13 cellular contexts compared by ENCODE assay signal in genomic region chr9:70574222-70574837, GRCh38.
DNase-seq lines count a peak whose midpoint lies in the region; ATAC-seq, FAIRE-seq and TF ChIP-seq lines count a peak whose summit lies in the region.
"Had no signal": no experiment of that assay in that cellular context is flagged by ENCODE, and none has a peak within 500 bp of the region (broad histone marks: within the 10 kb centered on the region; RNA-seq: fewer than 3 reads in every experiment).

No MANE protein-coding gene starts in this region.

- ATAC-seq in gastrocnemius medialis (peak; percentile 62 to 71), GM18870 (IDR thresholded peaks at IDR 0.05; ENCODE audit: unreplicated experiment) (no peak), HG02884 (IDR thresholded peaks at IDR 0.05; ENCODE audit: unreplicated experiment) (no peak)

- no peaks in the 10 kb centered on the region for H3K9me3 ChIP-seq in gastrocnemius medialis

- H3K36me3 ChIP-seq in bronchial epithelial cell (ENCODE audit: control insufficient read depth, insufficient read depth, low read length) (no peaks in the 10 kb centered on the region), gastrocnemius medialis (no peaks in the 10 kb centered on the region)

- no peaks in the 10 kb centered on the region for H3K27me3 ChIP-seq in bronchial epithelial cell (ENCODE audit: control insufficient read depth, insufficient read depth, low read length)
- no peaks in the 10 kb centered on the region for H3K27me3 ChIP-seq in gastrocnemius medialis

- H3K4me3 ChIP-seq in bronchial epithelial cell (ENCODE audit: low read depth, low read length) (no peak overlapping the region), gastrocnemius medialis (no peak overlapping the region)

- no peak for TF ChIP-seq POLR2A in gastrocnemius medialis (IDR thresholded peaks at IDR 0.05)

- peak overlapping the region; percentile 27 to 60 (median 41) for H3K27ac ChIP-seq in gastrocnemius medialis
- H3K27ac ChIP-seq: HL-60 had no signal

- in situ Hi-C loops in gastrocnemius medialis (cut with MboI; ENCODE audit: low sequenced_read_pairs in 4 of 4), result no loop called here

- H3K4me1 ChIP-seq in gastrocnemius medialis, result peaks cover 0 to 12% of the 10 kb centered on the region in 2 donors

- TF ChIP-seq CTCF in bronchial epithelial cell (IDR thresholded peaks at IDR 0.05; ENCODE audit: insufficient read depth, low read length, severe bottlenecking) (no peak), gastrocnemius medialis (IDR thresholded peaks at IDR 0.05 in 4 of 5, conservative IDR thresholded peaks at IDR 0.05 in 1 of 5) (no peak)

- DNase-seq in LHCN-M2 (ENCODE audit: low read depth) (peak; percentile 24), bronchial epithelial cell (ENCODE audit: low read depth) (peak; percentile 20), iris pigment epithelial cell (ENCODE audit: low read depth) (peak; percentile 86), gastrocnemius medialis (no peak), inferior parietal cortex (ENCODE audit: extremely low spot score) (no peak)
- no peak for DNase-seq in stimulated activated CD4-positive, alpha-beta T cell treated with anti-CD3 and anti-CD28 coated beads, Interleukin-12 subunit alpha, Interleukin-12 subunit beta, amount 100 ng/mL, for 4 hours
- DNase-seq: activated CD8-positive, alpha-beta memory T cell treated with anti-CD3 and anti-CD28 coated beads, Interleukin-2, amount 50 U/mL, for 4 hours; H9; NCI-H226 had no signal

- intact Hi-C loops in gastrocnemius medialis (cut with DNase I; ENCODE audit: low total_unique reads), result no loop called here

- FAIRE-seq in bronchial epithelial cell (lab: Jason Lieb, UNC), result no peak
- FAIRE-seq: D721Med had no signal

Comparison
In these comparisons a context has a peak if more than half of its experiments do, and no peak if none do; other contexts are left out.
1. DNase-seq: peak in LHCN-M2 (single experiment), bronchial epithelial cell (single experiment) and iris pigment epithelial cell (single experiment); none in gastrocnemius medialis (0 of 2), stimulated activated CD4-positive, alpha-beta T cell treated with anti-CD3 and anti-CD28 coated beads, Interleukin-12 subunit alpha, Interleukin-12 subunit beta, amount 100 ng/mL, for 4 hours (single experiment) and inferior parietal cortex (single experiment).
2. ATAC-seq: peak in gastrocnemius medialis (2 of 2); none in GM18870 (single experiment) and HG02884 (single experiment).